Comparison of ENCODE assay signal across 8 cellular contexts in the genomic region with DNA sequence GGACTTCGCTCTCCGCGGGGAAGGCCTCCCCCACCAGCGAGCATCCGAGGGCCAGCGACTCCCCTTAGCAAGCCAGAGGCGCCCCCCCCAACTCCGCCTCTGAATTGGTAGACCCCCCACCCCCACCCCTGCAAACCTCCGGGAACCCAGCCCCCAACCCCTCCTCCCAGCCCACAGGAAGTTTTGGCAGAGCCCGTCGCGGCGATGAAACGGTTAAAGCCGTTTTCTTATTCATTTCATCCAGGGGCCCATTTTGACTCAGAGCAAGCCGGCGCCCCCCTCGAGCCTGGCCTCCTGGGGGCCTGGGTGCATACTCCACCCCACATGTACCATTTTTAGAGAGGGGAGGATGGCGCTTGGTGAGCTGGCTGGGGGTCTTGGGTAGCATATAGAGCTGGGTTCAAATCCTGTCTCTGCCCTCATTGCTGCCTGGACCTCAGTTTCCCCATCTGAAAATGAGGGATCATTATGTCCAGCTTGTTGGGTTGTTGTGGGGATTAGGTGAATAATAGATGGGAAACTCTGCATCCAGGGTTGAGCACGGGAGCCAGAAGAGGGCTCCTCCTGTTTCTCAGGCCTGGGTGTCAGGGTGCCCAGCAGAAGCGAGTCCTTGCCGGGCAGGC. TPM values are rescaled to one million over a fixed set of nuclear protein-coding genes. Genes with fewer than 3 reads are reported as not detected.
DNase-seq lines count a peak whose midpoint lies in the region; ATAC-seq, FAIRE-seq and TF ChIP-seq lines count a peak whose summit lies in the region.

No MANE protein-coding gene starts in this region.

- no peaks in the 10 kb centered on the region for H3K9me3 Mint-ChIP-seq in activated naive CD4-positive, alpha-beta T cell treated with anti-CD3 and anti-CD28 coated beads, Interleukin-2, amount 50 U/mL, for 24 hours
- H3K9me3 Mint-ChIP-seq in stimulated activated memory B cell treated with anti-CD40 and anti-IgM and Interleukin-4, amounts not matched to agents 10 μg/mL and 1 μg/mL and 100 μg/mL, for 72 hours, result no peaks in the 10 kb centered on the region

- peaks cover 25% of the 10 kb centered on the region for H3K4me1 Mint-ChIP-seq in activated naive CD4-positive, alpha-beta T cell treated with anti-CD3 and anti-CD28 coated beads, Interleukin-2, amount 50 U/mL, for 24 hours
- H3K4me1 Mint-ChIP-seq in stimulated activated memory B cell treated with anti-CD40 and anti-IgM and Interleukin-4, amounts not matched to agents 10 μg/mL and 1 μg/mL and 100 μg/mL, for 72 hours, result peaks cover 27% of the 10 kb centered on the region

- FAIRE-seq in kidney (lab: Jason Lieb, UNC), result no peak

- no peak for TF ChIP-seq CTCF in kidney (IDR thresholded peaks at IDR 0.05; ENCODE audit: borderline replicate concordance, extremely low read depth, insufficient read depth)

- no peaks in the 10 kb centered on the region for H3K36me3 Mint-ChIP-seq in activated naive CD4-positive, alpha-beta T cell treated with anti-CD3 and anti-CD28 coated beads, Interleukin-2, amount 50 U/mL, for 24 hours
- H3K36me3 Mint-ChIP-seq in stimulated activated memory B cell treated with anti-CD40 and anti-IgM and Interleukin-4, amounts not matched to agents 10 μg/mL and 1 μg/mL and 100 μg/mL, for 72 hours, result no peaks in the 10 kb centered on the region

- peak overlapping the region; percentile 69 for H3K27ac Mint-ChIP-seq in activated naive CD4-positive, alpha-beta T cell treated with anti-CD3 and anti-CD28 coated beads, Interleukin-2, amount 50 U/mL, for 24 hours
- H3K27ac Mint-ChIP-seq in stimulated activated memory B cell treated with anti-CD40 and anti-IgM and Interleukin-4, amounts not matched to agents 10 μg/mL and 1 μg/mL and 100 μg/mL, for 72 hours, result no peak overlapping the region

- peak; percentile 83 for DNase-seq in activated CD8-positive, alpha-beta memory T cell treated with anti-CD3 and anti-CD28 coated beads for 24 hours
- no peak for DNase-seq in activated CD8-positive, alpha-beta memory T cell treated with anti-CD3 and anti-CD28 coated beads, Interleukin-2, amount 50 U/mL, for 4 hours
- no peak for DNase-seq in kidney
- no peak for DNase-seq in SKM-1 treated with dmso at 0.1 percent for 144 hours (lab: John Stamatoyannopoulos, UW; ENCODE audit: unreplicated experiment)
- no peak for DNase-seq in NK-92 (lab: John Stamatoyannopoulos, UW; ENCODE audit: unreplicated experiment)

- no peaks in the 10 kb centered on the region for H3K9me3 ChIP-seq in kidney (ENCODE audit: control insufficient read depth in 1 of 2, low read length in 2 of 2)

- peak overlapping the region; percentile 48 to 63 for H3K9ac ChIP-seq in kidney (ENCODE audit: low read length in 2 of 2)

- peaks cover 24 to 47% of the 10 kb centered on the region in 2 donors for H3K4me1 ChIP-seq in kidney (ENCODE audit: control insufficient read depth in 1 of 2, insufficient read depth in 1 of 2, low read depth in 1 of 2, low read length in 2 of 2)

- peak overlapping the region; percentile 96 to 98 for H3K27ac ChIP-seq in kidney (ENCODE audit: low read depth in 2 of 2, low read length in 2 of 2)

- H3K4me3 ChIP-seq in kidney (ENCODE audit: low read length in 2 of 2), result peak overlapping the region in 1 of 2 donors; percentile 69

- H3K4me3 Mint-ChIP-seq in activated naive CD4-positive, alpha-beta T cell treated with anti-CD3 and anti-CD28 coated beads, Interleukin-2, amount 50 U/mL, for 24 hours, result peak overlapping the region; percentile 64
- peak overlapping the region; percentile 50 for H3K4me3 Mint-ChIP-seq in stimulated activated memory B cell treated with anti-CD40 and anti-IgM and Interleukin-4, amounts not matched to agents 10 μg/mL and 1 μg/mL and 100 μg/mL, for 72 hours

- intact Hi-C loops in kidney (cut with DNase I), result no loop called here

- no peaks in the 10 kb centered on the region for H3K27me3 Mint-ChIP-seq in activated naive CD4-positive, alpha-beta T cell treated with anti-CD3 and anti-CD28 coated beads, Interleukin-2, amount 50 U/mL, for 24 hours
- no peaks in the 10 kb centered on the region for H3K27me3 Mint-ChIP-seq in stimulated activated memory B cell treated with anti-CD40 and anti-IgM and Interleukin-4, amounts not matched to agents 10 μg/mL and 1 μg/mL and 100 μg/mL, for 72 hours

- H3K36me3 ChIP-seq in kidney (ENCODE audit: control insufficient read depth in 1 of 2, insufficient read depth in 2 of 2, low read length in 2 of 2), result no peaks in the 10 kb centered on the region

- peak; percentile 3 for ATAC-seq in stimulated activated memory B cell treated with anti-CD40 and anti-IgM and Interleukin-4, amounts not matched to agents 10 μg/mL and 1 μg/mL and 100 μg/mL, for 72 hours
- no peak for ATAC-seq in GM18861 (IDR thresholded peaks at IDR 0.05; ENCODE audit: unreplicated experiment)

RNA-seq across cellular contexts. Expression of a gene that starts 7.9 kb away (rescaled TPM):
- 128 TPM for total RNA-seq in kidney
- 142 TPM for polyA plus RNA-seq in kidney (ENCODE audit: insufficient read depth, low read depth, low replicate concordance)

RNA-seq across cellular contexts. Expression of a gene that starts 8.0 kb away (rescaled TPM):
- total RNA-seq in kidney, result 58.1 TPM
- 41.8 TPM for polyA plus RNA-seq in kidney (ENCODE audit: insufficient read depth, low read depth, low replicate concordance)

RNA-seq across cellular contexts. Expression of a gene that starts 18.3 kb away (rescaled TPM):
- 171 TPM for total RNA-seq in kidney
- polyA plus RNA-seq in kidney (ENCODE audit: insufficient read depth, low read depth, low replicate concordance), result 664 TPM

RNA-seq across cellular contexts. Expression of a gene that starts 18.5 kb away (rescaled TPM):
- total RNA-seq in kidney, result 3.2 TPM
- 10.0 TPM for polyA plus RNA-seq in kidney (ENCODE audit: insufficient read depth, low read depth, low replicate concordance)

RNA-seq across cellular contexts. Expression of a gene that starts 23.0 kb away (rescaled TPM):
- 7.9 TPM for total RNA-seq in kidney
- 1.3 TPM for polyA plus RNA-seq in kidney (ENCODE audit: insufficient read depth, low read depth, low replicate concordance)
